In genomic region chr11:44308923-44309482, GRCh38 we compare ENCODE assay signal across 10 cellular contexts. TPM values are rescaled to one million over a fixed set of nuclear protein-coding genes. Genes with fewer than 3 reads are reported as not detected.
A peak's percentile ranks its signal among the peaks of the same experiment; 100 is the strongest.
DNase-seq lines count a peak whose midpoint lies in the region; ATAC-seq and TF ChIP-seq lines count a peak whose summit lies in the region.
"Had no signal": no experiment of that assay in that cellular context is flagged by ENCODE, and none has a peak within 500 bp of the region (broad histone marks: within the 10 kb centered on the region; RNA-seq: fewer than 3 reads in every experiment).

No MANE protein-coding gene starts in this region.

- no peak for DNase-seq in SK-N-SH
- peak; percentile 64 for DNase-seq in M059J (ENCODE audit: low read depth)
- DNase-seq in hepatocyte (ENCODE audit: low spot score) = no peak
- DNase-seq in NCI-H1694 treated with DMSO at 0.1 percent for 48 hours (lab: John Stamatoyannopoulos, UW) = no peak
- DNase-seq in putamen (ENCODE audit: low spot score) = no peak
- no peak for DNase-seq in NCI-H345 treated with DMSO at 0.1 percent for 48 hours (lab: John Stamatoyannopoulos, UW; ENCODE audit: unreplicated experiment)

- no peak overlapping the region for H3K27ac Mint-ChIP-seq in stimulated activated memory B cell treated with anti-CD40 and anti-IgM and Interleukin-4, amounts not matched to agents 10 μg/mL and 1 μg/mL and 100 μg/mL, for 72 hours

- H3K9me2 ChIP-seq in SK-N-SH = no peaks in the 10 kb centered on the region
- H3K9me2 ChIP-seq in hepatocyte (replicated peaks; ENCODE audit: insufficient read depth) = no peaks in the 10 kb centered on the region

- H3K9me3 ChIP-seq in SK-N-SH (no peaks in the 10 kb centered on the region), hepatocyte (ENCODE audit: low read depth) (no peaks in the 10 kb centered on the region)
- H3K9me3 ChIP-seq: prostate gland had no signal

- H3K36me3 ChIP-seq in SK-N-SH (replicated peaks in 1 of 2; ENCODE audit: control insufficient read depth in 1 of 2, insufficient read depth in 2 of 2, low read length in 1 of 2) (no peaks in the 10 kb centered on the region), hepatocyte (replicated peaks; ENCODE audit: insufficient read depth, low read depth) (no peaks in the 10 kb centered on the region)
- H3K36me3 ChIP-seq: prostate gland had no signal

- H3K9ac ChIP-seq in SK-N-SH = no peak overlapping the region

- peaks cover 90% of the 10 kb centered on the region for H3K27me3 ChIP-seq in SK-N-SH (ENCODE audit: insufficient read depth)
- H3K27me3 ChIP-seq in hepatocyte = peaks cover 99% of the 10 kb centered on the region

- no peaks in the 10 kb centered on the region for H3K36me3 Mint-ChIP-seq in stimulated activated memory B cell treated with anti-CD40 and anti-IgM and Interleukin-4, amounts not matched to agents 10 μg/mL and 1 μg/mL and 100 μg/mL, for 72 hours

- H3K27ac ChIP-seq in SK-N-SH (ENCODE audit: low read depth in 2 of 2, low read length in 1 of 2) (no peak overlapping the region), hepatocyte (peak overlapping the region; percentile 63)
- H3K27ac ChIP-seq: prostate gland had no signal

- ATAC-seq in SK-N-SH treated with all-trans-retinoic acid at 6 μM for 48 hours = no peak
- ATAC-seq in stimulated activated memory B cell treated with anti-CD40 and anti-IgM and Interleukin-4, amounts not matched to agents 10 μg/mL and 1 μg/mL and 100 μg/mL, for 72 hours = no peak
- ATAC-seq: activated CD4-positive, CD25-positive, alpha-beta regulatory T cell treated with anti-CD3 and anti-CD28 coated beads, Interleukin-2, amount 50 U/mL, for 24 hours had no signal

- H3K4me1 Mint-ChIP-seq in stimulated activated memory B cell treated with anti-CD40 and anti-IgM and Interleukin-4, amounts not matched to agents 10 μg/mL and 1 μg/mL and 100 μg/mL, for 72 hours = peaks cover 40% of the 10 kb centered on the region

- H4K20me1 ChIP-seq in SK-N-SH (ENCODE audit: insufficient read depth) (no peaks in the 10 kb centered on the region), hepatocyte (ENCODE audit: insufficient read depth, poor library complexity, severe bottlenecking) (no peaks in the 10 kb centered on the region)

- H3K9me3 Mint-ChIP-seq in stimulated activated memory B cell treated with anti-CD40 and anti-IgM and Interleukin-4, amounts not matched to agents 10 μg/mL and 1 μg/mL and 100 μg/mL, for 72 hours = no peaks in the 10 kb centered on the region

- H3K79me2 ChIP-seq in SK-N-SH (ENCODE audit: insufficient read depth) = no peaks in the 10 kb centered on the region
- no peaks in the 10 kb centered on the region for H3K79me2 ChIP-seq in hepatocyte

- WGBS in SK-N-SH (ENCODE audit: low lambda C conversion rate) = 31% methylated on average over 36 of the region's 57 CpGs
- WGBS in hepatocyte (ENCODE audit: low lambda C conversion rate, missing lambda C conversion rate) = 3% methylated on average over 43 of the region's 57 CpGs

- H3K4me3 ChIP-seq in SK-N-SH (ENCODE audit: low read depth in 2 of 2, low read length in 1 of 2) = peak overlapping the region; percentile 0 to 37; a peak in 2 of 4 replicates
- H3K4me3 ChIP-seq in hepatocyte = peak overlapping the region; percentile 36

- no peak for TF ChIP-seq RAD21 in SK-N-SH (IDR thresholded peaks at IDR 0.05; ENCODE audit: low read length)

- CTCF ChIA-PET in SK-N-SH (lab: Yijun Ruan, JAX) = interaction anchor here (0.7 to 2.0 kb wide), 3 partner anchors 18 to 199 kb away, joined by 3 to 4 read pairs (median 3); no protein-coding TSS in a partner anchor

- peaks cover 0 to 8% of the 10 kb centered on the region in 2 experiments; a peak in 2 of 4 replicates for H3K4me1 ChIP-seq in SK-N-SH (ENCODE audit: control insufficient read depth in 1 of 2, insufficient read depth in 2 of 2, low read depth in 1 of 2, low read length in 1 of 2)
- peaks cover 35% of the 10 kb centered on the region for H3K4me1 ChIP-seq in hepatocyte (ENCODE audit: insufficient read depth)
- H3K4me1 ChIP-seq: prostate gland had no signal

- POLR2A ChIA-PET in SK-N-SH (lab: Yijun Ruan, JAX) = interaction anchor here (0.6 kb wide), 1 partner anchor 287 kb away, joined by 3 read pairs; no protein-coding TSS in a partner anchor

- H3K27me3 Mint-ChIP-seq in stimulated activated memory B cell treated with anti-CD40 and anti-IgM and Interleukin-4, amounts not matched to agents 10 μg/mL and 1 μg/mL and 100 μg/mL, for 72 hours = peaks cover 99% of the 10 kb centered on the region

- no peaks in the 10 kb centered on the region for H3F3A ChIP-seq in SK-N-SH (replicated peaks; ENCODE audit: insufficient read depth)

- peak overlapping the region; percentile 29; the same call in 1 of the 2 replicates for H2AFZ ChIP-seq in SK-N-SH (ENCODE audit: low read depth)
- peak overlapping the region; percentile 31 for H2AFZ ChIP-seq in hepatocyte

- peak overlapping the region; percentile 47 for H3K4me3 Mint-ChIP-seq in stimulated activated memory B cell treated with anti-CD40 and anti-IgM and Interleukin-4, amounts not matched to agents 10 μg/mL and 1 μg/mL and 100 μg/mL, for 72 hours

- peak overlapping the region; percentile 76; the same call in 1 of the 2 replicates for H3K4me2 ChIP-seq in SK-N-SH
- H3K4me2 ChIP-seq in hepatocyte = peak overlapping the region; percentile 92

- TF ChIP-seq CTCF in SK-N-SH (IDR thresholded peaks at IDR 0.05) (no peak), hepatocyte (IDR thresholded peaks at IDR 0.05; ENCODE audit: poor library complexity) (no peak)

- no peak for TF ChIP-seq EP300 in SK-N-SH (IDR thresholded peaks at IDR 0.05; ENCODE audit: borderline replicate concordance in 1 of 2, low read depth in 1 of 2, low read length in 1 of 2)

TF ChIP-seq in SK-N-SH, 30 proteins besides CTCF, POLR2A, EP300 and RAD21 (continues in another document):
- no peak for TF ChIP-seq USF1 (IDR thresholded peaks at IDR 0.05; ENCODE audit: borderline replicate concordance, low read depth)
- no peak for TF ChIP-seq MAX (IDR thresholded peaks at IDR 0.05; ENCODE audit: low read depth)
- TF ChIP-seq MXI1 (IDR thresholded peaks at IDR 0.05; ENCODE audit: low read depth, low read length) = no peak
- TF ChIP-seq RCOR1 (IDR thresholded peaks at IDR 0.05; ENCODE audit: low read length) = no peak
- TF ChIP-seq FOSL2 (IDR thresholded peaks at IDR 0.05; ENCODE audit: borderline replicate concordance, low read depth) = no peak
- no peak for TF ChIP-seq USF2 (IDR thresholded peaks at IDR 0.05; ENCODE audit: borderline replicate concordance, low read depth, low read length)
- no peak for TF ChIP-seq TEAD4 (IDR thresholded peaks at IDR 0.05; ENCODE audit: borderline replicate concordance, insufficient read depth)
- TF ChIP-seq GATA2 (CRISPR knock-in tag; IDR thresholded peaks at IDR 0.05) = no peak
- TF ChIP-seq ELF1 (IDR thresholded peaks at IDR 0.05) = no peak

TF ChIP-seq in SK-N-SH treated with all-trans-retinoic acid at 6 μM for 48 hours, 23 proteins besides CTCF, POLR2A, EP300 and RAD21:
- TF ChIP-seq SNAI2 (CRISPR knock-in tag; IDR thresholded peaks at IDR 0.05) (no peak), BACH2 (CRISPR knock-in tag; IDR thresholded peaks at IDR 0.05; ENCODE audit: borderline replicate concordance) (no peak), ZC3H10 (CRISPR knock-in tag; IDR thresholded peaks at IDR 0.05) (no peak), ZFP3 (CRISPR knock-in tag; IDR thresholded peaks at IDR 0.05) (no peak), ESRRG (CRISPR knock-in tag; IDR thresholded peaks at IDR 0.05) (no peak), TOX (CRISPR knock-in tag; IDR thresholded peaks at IDR 0.05; ENCODE audit: borderline replicate concordance) (no peak), CREB5 (CRISPR knock-in tag; IDR thresholded peaks at IDR 0.05; ENCODE audit: low read depth) (no peak), GLIS3 (CRISPR knock-in tag; IDR thresholded peaks at IDR 0.05) (no peak), ZNF565 (CRISPR knock-in tag; conservative IDR thresholded peaks at IDR 0.05; ENCODE audit: low read depth) (no peak), ZFP30 (CRISPR knock-in tag; IDR thresholded peaks at IDR 0.05) (no peak)

RNA-seq across cellular contexts. Expression of gene ALX4, which starts 0.9 kb away (rescaled TPM):
- polyA plus RNA-seq in SK-N-SH (2012; rRNA removed) = under 0.01 TPM in 1 of 2 replicates, not detected in the other
- under 0.01 TPM in 2 replicates for polyA plus RNA-seq in SK-N-SH (2012; cell fraction: cytosol; rRNA removed)
- polyA plus RNA-seq in SK-N-SH (2012; cell fraction: nucleus; rRNA removed) = 0.01 TPM in 2 replicates
- 7.0 and 9.9 TPM in 2 replicates for total RNA-seq in M059J (2014; rRNA removed; shearing (Covaris generic))
- 2.9 and 3.8 TPM in 2 replicates for total RNA-seq in hepatocyte
- polyA plus RNA-seq in hepatocyte = 1.3 and 1.9 TPM in 2 replicates
